ENCODE assay signal across 8 cellular contexts in genomic region chr1:156591432-156592157, GRCh38. TPM values are rescaled to one million over a fixed set of nuclear protein-coding genes. Genes with fewer than 3 reads are reported as not detected.
DNase-seq lines count a peak whose midpoint lies in the region; ATAC-seq and TF ChIP-seq lines count a peak whose summit lies in the region.

TSS of gene NAXE (plus strand) at chr1:156591776. CDS start at chr1:156591805, 29 bp downstream.

- H3K27me3 Mint-ChIP-seq in T-helper 1 cell treated with Interleukin-12 subunit alpha and Interleukin-12 subunit beta and Interleukin-4 antibody, amounts not matched to agents 30 μg/mL and 1 μg/mL, for 36 hours (ENCODE audit: low read depth), result no peaks in the 10 kb centered on the region
- H3K27me3 Mint-ChIP-seq in progenitor cell of endocrine pancreas, result no peaks in the 10 kb centered on the region

- POLR2A ChIA-PET in GM10248 (lab: Yijun Ruan, JAX), result interaction anchor here (0.8 kb wide), 1 partner anchor 17 kb away, joined by 6 read pairs; no protein-coding TSS in a partner anchor
- POLR2A ChIA-PET in HEK293 (lab: Yijun Ruan, JAX), result interaction anchor here (0.8 to 2.1 kb wide), 11 partner anchors 8 to 139 kb away, joined by 3 to 17 read pairs (median 4); partner anchors contain the start of genes GPATCH4 and MEF2D

- peak; percentile 94 for TF ChIP-seq POLR2A in NB4 (IDR thresholded peaks at IDR 0.05; ENCODE audit: extremely low read depth, insufficient read length)

- H3K9me3 ChIP-seq in HEK293 (ENCODE audit: control insufficient read depth, insufficient read depth, low read depth, low read length), result no peaks in the 10 kb centered on the region

- peak; percentile 89 for DNase-seq in GM10248 (ENCODE audit: extremely low spot score)
- peak; percentile 80 for DNase-seq in NB4 (ENCODE audit: low read depth)
- DNase-seq in amygdala (lab: John Stamatoyannopoulos, UW), result peak in 52 of 56 donors; percentile 21 to 83 (median 62)
- DNase-seq in left ventricle myocardium superior, result peak; percentile 85
- peak; percentile 63 for DNase-seq in progenitor cell of endocrine pancreas (ENCODE audit: low spot score, unreplicated experiment)

- peak within 1 kb of the TSS; percentile 83 for H3K27ac ChIP-seq in HEK293 (ENCODE audit: extremely low read depth, low read depth, low read length)

- TF ChIP-seq CTCF in GM10248 (IDR thresholded peaks at IDR 0.05; ENCODE audit: control extremely low read depth, extremely low read depth, low read depth, missing control alignments), result no peak
- TF ChIP-seq CTCF in HEK293 (tag by site-specific recombination; IDR thresholded peaks at IDR 0.05), result no peak; the same call in 1 of the 2 replicates
- TF ChIP-seq CTCF in NB4 (IDR thresholded peaks at IDR 0.05; ENCODE audit: low read depth, low read length), result no peak
- TF ChIP-seq CTCF in progenitor cell of endocrine pancreas (IDR thresholded peaks at IDR 0.05; ENCODE audit: unreplicated experiment), result no peak

- intact Hi-C loops in left ventricle myocardium superior (cut with micrococcal nuclease), result no loop called here

- H3K4me3 ChIP-seq in HEK293 (ENCODE audit: low read depth, low read length), result peak within 1 kb of the TSS; percentile 85
- peak within 1 kb of the TSS; percentile 87 for H3K4me3 ChIP-seq in NB4 (ENCODE audit: low read depth, low read length)

- peaks cover 18% of the 10 kb centered on the region for H3K36me3 Mint-ChIP-seq in T-helper 1 cell treated with Interleukin-12 subunit alpha and Interleukin-12 subunit beta and Interleukin-4 antibody, amounts not matched to agents 30 μg/mL and 1 μg/mL, for 36 hours (ENCODE audit: low read depth)
- H3K36me3 Mint-ChIP-seq in progenitor cell of endocrine pancreas (ENCODE audit: insufficient read depth), result peaks cover 8% of the 10 kb centered on the region

- peak within 1 kb of the TSS; percentile 72 for H3K27ac Mint-ChIP-seq in T-helper 1 cell treated with Interleukin-12 subunit alpha and Interleukin-12 subunit beta and Interleukin-4 antibody, amounts not matched to agents 30 μg/mL and 1 μg/mL, for 36 hours
- peak within 1 kb of the TSS; percentile 95 for H3K27ac Mint-ChIP-seq in progenitor cell of endocrine pancreas

- H3K4me1 Mint-ChIP-seq in T-helper 1 cell treated with Interleukin-12 subunit alpha and Interleukin-12 subunit beta and Interleukin-4 antibody, amounts not matched to agents 30 μg/mL and 1 μg/mL, for 36 hours (ENCODE audit: low read depth), result peaks cover 17% of the 10 kb centered on the region
- H3K4me1 Mint-ChIP-seq in progenitor cell of endocrine pancreas (ENCODE audit: low read depth), result peaks cover 4% of the 10 kb centered on the region

- CTCF ChIA-PET in GM10248 (lab: Yijun Ruan, JAX) (interaction anchor here (0.6 to 4.9 kb wide), 15 partner anchors 10 to 181 kb away, joined by 3 to 33 read pairs (median 6); partner anchors contain the start of genes GPATCH4 and TTC24), HEK293 (lab: Yijun Ruan, JAX) (interaction anchor here (0.6 to 2.2 kb wide), 20 partner anchors 8 to 235 kb away, joined by 3 to 13 read pairs (median 4); partner anchors contain the start of genes GPATCH4 and HAPLN2)

- H3K9me3 Mint-ChIP-seq in T-helper 1 cell treated with Interleukin-12 subunit alpha and Interleukin-12 subunit beta and Interleukin-4 antibody, amounts not matched to agents 30 μg/mL and 1 μg/mL, for 36 hours, result no peaks in the 10 kb centered on the region
- no peaks in the 10 kb centered on the region for H3K9me3 Mint-ChIP-seq in progenitor cell of endocrine pancreas (ENCODE audit: low read depth)

- no peaks in the 10 kb centered on the region for H3K4me1 ChIP-seq in HEK293 (ENCODE audit: control insufficient read depth, insufficient read depth, low read length)

- ATAC-seq in left ventricle myocardium superior (peak; percentile 98), GM18873 (IDR thresholded peaks at IDR 0.05; ENCODE audit: low FRiP score, unreplicated experiment) (no peak)

- peaks cover 0 to 43% of the 10 kb centered on the region in 2 experiments; a peak in 1 of 3 replicates for H3K36me3 ChIP-seq in HEK293 (ENCODE audit: control insufficient read depth in 2 of 2, insufficient read depth in 1 of 2, low read length in 2 of 2)

- peak within 1 kb of the TSS; percentile 71 for H3K4me3 Mint-ChIP-seq in T-helper 1 cell treated with Interleukin-12 subunit alpha and Interleukin-12 subunit beta and Interleukin-4 antibody, amounts not matched to agents 30 μg/mL and 1 μg/mL, for 36 hours
- peak within 1 kb of the TSS; percentile 85 for H3K4me3 Mint-ChIP-seq in progenitor cell of endocrine pancreas (ENCODE audit: low read depth)

TF ChIP-seq in HEK293, 187 proteins besides CTCF, POLR2A, EP300 and RAD21 (continues in another document):
- peak; percentile 86 for TF ChIP-seq ZBTB26 (tag by site-specific recombination; optimal IDR thresholded peaks at IDR 0.05)
- peak; percentile 13; the same call in 1 of the 2 replicates for TF ChIP-seq ZNF843 (tag by site-specific recombination; IDR thresholded peaks at IDR 0.05)
- peak; percentile 55; the same call in 1 of the 2 replicates for TF ChIP-seq BCL11B (tag by site-specific recombination; IDR thresholded peaks at IDR 0.05; ENCODE audit: low read depth)
- 0 out of 2 replicates have a peak, but pooled peaks have one; percentile 13 for TF ChIP-seq ZSCAN23 (tag by site-specific recombination; IDR thresholded peaks at IDR 0.05)
- TF ChIP-seq ZNF548 (tag by site-specific recombination; IDR thresholded peaks at IDR 0.05), result peak; percentile 92
- peak; percentile 60 for TF ChIP-seq ZBTB17 (tag by site-specific recombination; IDR thresholded peaks at IDR 0.05)
- peak; percentile 71; the same call in 1 of the 2 replicates for TF ChIP-seq ZSCAN30 (tag by site-specific recombination; IDR thresholded peaks at IDR 0.05)
- TF ChIP-seq, protein P1, sequence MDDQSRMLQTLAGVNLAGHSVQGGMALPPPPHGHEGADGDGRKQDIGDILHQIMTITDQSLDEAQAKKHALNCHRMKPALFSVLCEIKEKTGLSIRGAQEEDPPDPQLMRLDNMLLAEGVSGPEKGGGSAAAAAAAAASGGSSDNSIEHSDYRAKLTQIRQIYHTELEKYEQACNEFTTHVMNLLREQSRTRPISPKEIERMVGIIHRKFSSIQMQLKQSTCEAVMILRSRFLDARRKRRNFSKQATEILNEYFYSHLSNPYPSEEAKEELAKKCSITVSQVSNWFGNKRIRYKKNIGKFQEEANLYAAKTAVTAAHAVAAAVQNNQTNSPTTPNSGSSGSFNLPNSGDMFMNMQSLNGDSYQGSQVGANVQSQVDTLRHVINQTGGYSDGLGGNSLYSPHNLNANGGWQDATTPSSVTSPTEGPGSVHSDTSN (CRISPR knock-in tag; IDR thresholded peaks at IDR 0.05), result peak; percentile 33; the same call in 1 of the 2 replicates
- peak; percentile 76 for TF ChIP-seq ZBTB8A (tag by site-specific recombination; IDR thresholded peaks at IDR 0.05)
- TF ChIP-seq ZNF660 (tag by site-specific recombination; IDR thresholded peaks at IDR 0.05), result 0 out of 2 replicates have a peak, but pooled peaks have one; percentile 65
- TF ChIP-seq, protein P2, sequence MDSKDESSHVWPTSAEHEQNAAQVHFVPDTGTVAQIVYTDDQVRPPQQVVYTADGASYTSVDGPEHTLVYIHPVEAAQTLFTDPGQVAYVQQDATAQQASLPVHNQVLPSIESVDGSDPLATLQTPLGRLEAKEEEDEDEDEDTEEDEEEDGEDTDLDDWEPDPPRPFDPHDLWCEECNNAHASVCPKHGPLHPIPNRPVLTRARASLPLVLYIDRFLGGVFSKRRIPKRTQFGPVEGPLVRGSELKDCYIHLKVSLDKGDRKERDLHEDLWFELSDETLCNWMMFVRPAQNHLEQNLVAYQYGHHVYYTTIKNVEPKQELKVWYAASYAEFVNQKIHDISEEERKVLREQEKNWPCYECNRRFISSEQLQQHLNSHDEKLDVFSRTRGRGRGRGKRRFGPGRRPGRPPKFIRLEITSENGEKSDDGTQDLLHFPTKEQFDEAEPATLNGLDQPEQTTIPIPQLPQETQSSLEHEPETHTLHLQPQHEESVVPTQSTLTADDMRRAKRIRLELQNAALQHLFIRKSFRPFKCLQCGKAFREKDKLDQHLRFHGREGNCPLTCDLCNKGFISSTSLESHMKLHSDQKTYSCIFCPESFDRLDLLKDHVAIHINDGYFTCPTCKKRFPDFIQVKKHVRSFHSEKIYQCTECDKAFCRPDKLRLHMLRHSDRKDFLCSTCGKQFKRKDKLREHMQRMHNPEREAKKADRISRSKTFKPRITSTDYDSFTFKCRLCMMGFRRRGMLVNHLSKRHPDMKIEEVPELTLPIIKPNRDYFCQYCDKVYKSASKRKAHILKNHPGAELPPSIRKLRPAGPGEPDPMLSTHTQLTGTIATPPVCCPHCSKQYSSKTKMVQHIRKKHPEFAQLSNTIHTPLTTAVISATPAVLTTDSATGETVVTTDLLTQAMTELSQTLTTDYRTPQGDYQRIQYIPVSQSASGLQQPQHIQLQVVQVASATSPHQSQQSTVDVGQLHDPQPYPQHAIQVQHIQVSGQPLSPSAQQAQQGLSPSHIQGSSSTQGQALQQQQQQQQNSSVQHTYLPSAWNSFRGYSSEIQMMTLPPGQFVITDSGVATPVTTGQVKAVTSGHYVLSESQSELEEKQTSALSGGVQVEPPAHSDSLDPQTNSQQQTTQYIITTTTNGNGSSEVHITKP (tag by site-specific recombination; IDR thresholded peaks at IDR 0.05), result 0 out of 2 replicates have a peak, but pooled peaks have one; percentile 3
- TF ChIP-seq RBAK (tag by site-specific recombination; IDR thresholded peaks at IDR 0.05), result no peak
- TF ChIP-seq ZBTB20 (tag by site-specific recombination; IDR thresholded peaks at IDR 0.05), result peak; percentile 64
- TF ChIP-seq REPIN1 (tag by site-specific recombination; IDR thresholded peaks at IDR 0.05; ENCODE audit: low read depth), result no peak
- TF ChIP-seq SP7 (tag by site-specific recombination; IDR thresholded peaks at IDR 0.05), result peak; percentile 7; the same call in 1 of the 2 replicates
- no peak for TF ChIP-seq ZNF274 (IDR thresholded peaks at IDR 0.05; ENCODE audit: low read length)
- TF ChIP-seq ZNF274 (tag by site-specific recombination; IDR thresholded peaks at IDR 0.05; ENCODE audit: borderline replicate concordance), result no peak

RNA-seq across cellular contexts. Expression of gene NAXE, which starts in this region (rescaled TPM):
- total RNA-seq in left ventricle myocardium superior, result 123 TPM
- 108 and 115 TPM in 2 replicates for total RNA-seq in progenitor cell of endocrine pancreas
